In genomic region chr14:100058777-100059432, GRCh38 we compare ENCODE assay signal across 10 cellular contexts. TPM values are rescaled to one million over a fixed set of nuclear protein-coding genes. Genes with fewer than 3 reads are reported as not detected.
DNase-seq lines count a peak whose midpoint lies in the region; ATAC-seq and TF ChIP-seq lines count a peak whose summit lies in the region.
"Had no signal": no experiment of that assay in that cellular context is flagged by ENCODE, and none has a peak within 500 bp of the region (broad histone marks: within the 10 kb centered on the region; RNA-seq: fewer than 3 reads in every experiment).

No MANE protein-coding gene starts in this region.

- peak overlapping the region; percentile 5 for H3K14ac ChIP-seq in trophoblast cell (ENCODE audit: low read length)

- no peak for DNase-seq in activated CD4-positive, alpha-beta T cell treated with anti-CD3 and anti-CD28 coated beads, Interleukin-2, amount 10 ng/mL, durations not matched to agents 7 days and 5 days
- no peak for DNase-seq in activated CD4-positive, alpha-beta T cell treated with anti-CD3 and anti-CD28 coated beads for 48 hours
- DNase-seq in MM.1S (peak; percentile 60), trophoblast cell (no peak), aorta (no peak), NCI-H2081 (lab: John Stamatoyannopoulos, UW) (no peak)
- DNase-seq in stimulated activated CD8-positive, alpha-beta memory T cell treated with anti-CD3 and anti-CD28 coated beads, Interleukin-4, amount 100 ng/mL, for 48 hours = no peak
- DNase-seq: NCI-H1105 treated with DMSO at 0.1 percent for 48 hours, pancreas had no signal

- peak overlapping the region; percentile 22 for H4K8ac ChIP-seq in trophoblast cell (ENCODE audit: low read depth, low read length)

- H3K36me3 Mint-ChIP-seq in activated CD4-positive, alpha-beta T cell treated with anti-CD3 and anti-CD28 coated beads, Interleukin-2, amount 10 ng/mL, durations not matched to agents 7 days and 5 days (ENCODE audit: low read depth) = peaks cover 3% of the 10 kb centered on the region

- CTCF ChIA-PET in activated CD4-positive, alpha-beta T cell treated with anti-CD3 and anti-CD28 coated beads, Interleukin-2, amount 10 ng/mL, durations not matched to agents 7 days and 5 days (lab: Charles Lee) = interaction anchor here (0.8 to 1.6 kb wide), 3 partner anchors 10 to 49 kb away, joined by 3 read pairs; no protein-coding TSS in a partner anchor

- no peaks in the 10 kb centered on the region for H3K27me3 Mint-ChIP-seq in activated CD4-positive, alpha-beta T cell treated with anti-CD3 and anti-CD28 coated beads, Interleukin-2, amount 10 ng/mL, durations not matched to agents 7 days and 5 days

- TF ChIP-seq CTCF in MM.1S (IDR thresholded peaks at IDR 0.05; ENCODE audit: low read length) = no peak

- H2BK12ac ChIP-seq in trophoblast cell (ENCODE audit: low read length) = peak overlapping the region; percentile 15

- WGBS in trophoblast cell (ENCODE audit: extremely low coverage, insufficient coverage, insufficient read length) = no CpG with 5 or more reads among the region's 4 CpGs
- 96% methylated on average over 4 of the region's 4 CpGs for WGBS in aorta, 2 donors

- no peak overlapping the region for H3K18ac ChIP-seq in trophoblast cell (ENCODE audit: low read length)

- peak overlapping the region; percentile 70 for H4K91ac ChIP-seq in trophoblast cell (ENCODE audit: low read depth, low read length)

- peaks cover 2% of the 10 kb centered on the region for H3K79me1 ChIP-seq in trophoblast cell (ENCODE audit: low read length)

- H3K4me3 Mint-ChIP-seq in activated CD4-positive, alpha-beta T cell treated with anti-CD3 and anti-CD28 coated beads, Interleukin-2, amount 10 ng/mL, durations not matched to agents 7 days and 5 days = peak overlapping the region; percentile 62

- H3K4me1 ChIP-seq in MM.1S (ENCODE audit: low read length) = peaks cover 32% of the 10 kb centered on the region
- H3K4me1 ChIP-seq in trophoblast cell (ENCODE audit: control insufficient read depth in 1 of 2, insufficient read depth in 2 of 2, low read length in 2 of 2) = peaks cover 3 to 6% of the 10 kb centered on the region in 2 experiments
- no peaks in the 10 kb centered on the region for H3K4me1 ChIP-seq in aorta (ENCODE audit: control insufficient read depth in 1 of 2, insufficient read depth in 2 of 2, low read length in 2 of 2)
- H3K4me1 ChIP-seq: pancreas had no signal

- H3K27ac ChIP-seq in MM.1S (ENCODE audit: low read length) (peak overlapping the region; percentile 55; the same call in 1 of the 2 replicates), trophoblast cell (ENCODE audit: low read depth, low read length) (peak overlapping the region; percentile 87), aorta (ENCODE audit: low read depth in 1 of 2, low read length in 2 of 2) (no peak overlapping the region)
- H3K27ac ChIP-seq: pancreas had no signal

- H2BK120ac ChIP-seq in trophoblast cell (ENCODE audit: insufficient read depth, low read length, poor library complexity) = peak overlapping the region; percentile 79

- peak; percentile 61 for ATAC-seq in HG02571 (IDR thresholded peaks at IDR 0.05; ENCODE audit: unreplicated experiment)
- ATAC-seq in aorta (ENCODE audit: low FRiP score) = no peak

- H3K23ac ChIP-seq in trophoblast cell (ENCODE audit: low read length) = no peak overlapping the region

- H3K9me2 ChIP-seq in MM.1S (replicated peaks; ENCODE audit: insufficient read depth, low read length) = no peaks in the 10 kb centered on the region

- H3K9ac ChIP-seq in MM.1S (ENCODE audit: low read length) (no peak overlapping the region), trophoblast cell (ENCODE audit: low read length) (no peak overlapping the region)

- no peaks in the 10 kb centered on the region for H4K20me1 ChIP-seq in MM.1S (ENCODE audit: insufficient read depth, low read length)

- H3K4me3 ChIP-seq in MM.1S (ENCODE audit: low read length) = no peak overlapping the region
- H3K4me3 ChIP-seq in trophoblast cell (ENCODE audit: low read depth, low read length) = no peak overlapping the region
- H3K4me3 ChIP-seq in aorta (ENCODE audit: low read length in 2 of 2) = no peak overlapping the region
- H3K4me3 ChIP-seq: pancreas had no signal

- H3K79me2 ChIP-seq in MM.1S (ENCODE audit: low read length) (no peaks in the 10 kb centered on the region), trophoblast cell (ENCODE audit: control insufficient read depth, insufficient read depth, low read length, poor library complexity) (no peaks in the 10 kb centered on the region)

- no peak overlapping the region for H2AK5ac ChIP-seq in trophoblast cell (ENCODE audit: low read length)

- H3K4ac ChIP-seq in trophoblast cell (ENCODE audit: low read depth, low read length) = no peak overlapping the region

- H3K9me3 ChIP-seq in MM.1S (replicated peaks; ENCODE audit: insufficient read depth, low read length) (no peaks in the 10 kb centered on the region), trophoblast cell (ENCODE audit: insufficient read depth, low read depth, low read length) (no peaks in the 10 kb centered on the region), aorta (ENCODE audit: control insufficient read depth, low read length) (no peaks in the 10 kb centered on the region)
- H3K9me3 ChIP-seq: pancreas had no signal

- H3K9me3 Mint-ChIP-seq in activated CD4-positive, alpha-beta T cell treated with anti-CD3 and anti-CD28 coated beads, Interleukin-2, amount 10 ng/mL, durations not matched to agents 7 days and 5 days = no peaks in the 10 kb centered on the region

- no peaks in the 10 kb centered on the region for H3K27me3 ChIP-seq in MM.1S (replicated peaks; ENCODE audit: insufficient read depth, low read length)
- no peaks in the 10 kb centered on the region for H3K27me3 ChIP-seq in trophoblast cell (ENCODE audit: insufficient read depth, low read length)
- no peaks in the 10 kb centered on the region for H3K27me3 ChIP-seq in aorta (ENCODE audit: control insufficient read depth in 1 of 2, insufficient read depth in 2 of 2, low read length in 1 of 2)
- H3K27me3 ChIP-seq: pancreas had no signal

- H4K12ac ChIP-seq in trophoblast cell (ENCODE audit: low read depth, low read length) = no peak overlapping the region

- peak overlapping the region; percentile 72 for H3K4me2 ChIP-seq in MM.1S (ENCODE audit: low read depth, low read length)
- H3K4me2 ChIP-seq in trophoblast cell (ENCODE audit: low read length) = peak overlapping the region; percentile 54

- H3K36me3 ChIP-seq in MM.1S (replicated peaks; ENCODE audit: insufficient read depth, low read length) (no peaks in the 10 kb centered on the region), trophoblast cell (ENCODE audit: control insufficient read depth in 1 of 2, insufficient read depth in 2 of 2, low read length in 2 of 2) (no peaks in the 10 kb centered on the region), aorta (ENCODE audit: control insufficient read depth in 1 of 2, insufficient read depth in 2 of 2, low read length in 1 of 2) (no peaks in the 10 kb centered on the region)
- H3K36me3 ChIP-seq: pancreas had no signal

- POLR2A ChIA-PET in activated CD4-positive, alpha-beta T cell treated with anti-CD3 and anti-CD28 coated beads, Interleukin-2, amount 10 ng/mL, durations not matched to agents 7 days and 5 days (lab: Charles Lee) = no interaction called here

- peak overlapping the region; percentile 66 for H2BK5ac ChIP-seq in trophoblast cell (ENCODE audit: low read depth, low read length, poor library complexity)

- no peak overlapping the region for H2AFZ ChIP-seq in MM.1S (ENCODE audit: low read length)
- H2AFZ ChIP-seq in trophoblast cell (ENCODE audit: insufficient read depth, low read length, poor library complexity) = no peak overlapping the region

- intact Hi-C loops in aorta (cut with DNase I) = no loop called here

- H3K27ac Mint-ChIP-seq in activated CD4-positive, alpha-beta T cell treated with anti-CD3 and anti-CD28 coated beads, Interleukin-2, amount 10 ng/mL, durations not matched to agents 7 days and 5 days = peak overlapping the region; percentile 90

- H3K4me1 Mint-ChIP-seq in activated CD4-positive, alpha-beta T cell treated with anti-CD3 and anti-CD28 coated beads, Interleukin-2, amount 10 ng/mL, durations not matched to agents 7 days and 5 days = peaks cover 85% of the 10 kb centered on the region

- H3F3A ChIP-seq in MM.1S (ENCODE audit: insufficient read depth, low read length) = peaks cover 15% of the 10 kb centered on the region; the same call in 1 of the 2 replicates

RNA-seq across cellular contexts. Expression of gene EVL, which starts 6.3 kb away (rescaled TPM):
- 1,000 to 10,000 TPM; 1,017 to 1,048 TPM for total RNA-seq in activated CD4-positive, alpha-beta T cell treated with anti-CD3 and anti-CD28 coated beads, Interleukin-2, amount 10 ng/mL, durations not matched to agents 7 days and 5 days
- polyA plus RNA-seq in trophoblast cell (2013) = 31.4 and 32.7 TPM in 2 replicates
- 100 to 1,000 TPM in 1 of 2 donors, 10 to 100 TPM in 1; 34.2 to 133 TPM for total RNA-seq in aorta
- 10 to 100 TPM; 21.3 to 77.2 TPM for polyA plus RNA-seq in aorta

Comparison
In these comparisons a context has a peak if more than half of its experiments do, and no peak if none do; other contexts are left out.
1. H3K27ac ChIP-seq: peak in MM.1S (single experiment) and trophoblast cell (single experiment); none in aorta (0 of 2).
2. RNA of gene EVL, which starts 6.3 kb away (total RNA-seq): 1,017 to 1,048 TPM in activated CD4-positive, alpha-beta T cell treated with anti-CD3 and anti-CD28 coated beads, Interleukin-2, amount 10 ng/mL, durations not matched to agents 7 days and 5 days; 34.2 to 133 TPM in aorta; every median in the first group is over 4 times any median in the second.